In the genomic region with DNA sequence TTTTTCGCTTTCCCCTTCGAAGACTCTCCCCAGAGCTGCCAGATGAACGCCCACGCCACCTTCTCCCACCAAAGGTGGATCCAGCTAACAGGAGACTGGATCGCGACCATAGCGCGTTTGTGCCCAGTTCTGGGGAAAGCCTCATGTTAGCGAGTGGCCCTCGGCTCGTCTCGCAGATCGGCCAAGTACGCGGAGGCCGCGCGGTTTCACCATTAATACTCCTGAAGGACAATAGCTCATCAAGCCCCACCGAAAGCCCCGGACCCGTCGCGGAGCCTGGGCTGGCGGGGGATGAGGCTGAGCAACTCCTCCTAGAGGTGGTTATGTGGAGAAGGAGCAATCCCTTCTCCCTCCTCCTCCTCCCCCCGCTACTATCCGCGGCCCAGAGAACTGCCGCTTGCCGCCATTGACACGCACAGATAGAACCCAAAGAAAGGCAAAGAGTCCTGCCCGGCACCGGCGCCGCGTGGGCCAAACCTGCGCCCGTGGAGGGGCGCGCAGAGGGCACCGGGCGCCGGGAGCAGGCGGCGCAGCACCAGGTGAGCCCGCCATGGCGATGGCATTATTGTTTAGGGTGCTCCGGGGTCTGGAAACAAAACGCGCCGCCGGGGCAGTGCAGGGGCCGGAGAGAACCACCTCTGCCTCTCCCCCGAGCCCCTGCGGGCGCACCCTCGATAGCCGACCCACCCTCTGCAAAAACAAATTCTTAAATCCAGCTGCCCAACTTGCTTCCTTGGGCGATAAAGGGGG, we compare ENCODE assay signal across 1 cellular context.
TF ChIP-seq lines count a peak whose summit lies in the region.

A gene (plus strand): TSS at position 385 of the 750 bp plus-strand sequence. CDS start 22,813 bp downstream, outside the sequence.

TF ChIP-seq in HepG2, 621 proteins besides CTCF, POLR2A, EP300 and RAD21 (continued from another document and continues in another):
- TF ChIP-seq, protein P1, sequence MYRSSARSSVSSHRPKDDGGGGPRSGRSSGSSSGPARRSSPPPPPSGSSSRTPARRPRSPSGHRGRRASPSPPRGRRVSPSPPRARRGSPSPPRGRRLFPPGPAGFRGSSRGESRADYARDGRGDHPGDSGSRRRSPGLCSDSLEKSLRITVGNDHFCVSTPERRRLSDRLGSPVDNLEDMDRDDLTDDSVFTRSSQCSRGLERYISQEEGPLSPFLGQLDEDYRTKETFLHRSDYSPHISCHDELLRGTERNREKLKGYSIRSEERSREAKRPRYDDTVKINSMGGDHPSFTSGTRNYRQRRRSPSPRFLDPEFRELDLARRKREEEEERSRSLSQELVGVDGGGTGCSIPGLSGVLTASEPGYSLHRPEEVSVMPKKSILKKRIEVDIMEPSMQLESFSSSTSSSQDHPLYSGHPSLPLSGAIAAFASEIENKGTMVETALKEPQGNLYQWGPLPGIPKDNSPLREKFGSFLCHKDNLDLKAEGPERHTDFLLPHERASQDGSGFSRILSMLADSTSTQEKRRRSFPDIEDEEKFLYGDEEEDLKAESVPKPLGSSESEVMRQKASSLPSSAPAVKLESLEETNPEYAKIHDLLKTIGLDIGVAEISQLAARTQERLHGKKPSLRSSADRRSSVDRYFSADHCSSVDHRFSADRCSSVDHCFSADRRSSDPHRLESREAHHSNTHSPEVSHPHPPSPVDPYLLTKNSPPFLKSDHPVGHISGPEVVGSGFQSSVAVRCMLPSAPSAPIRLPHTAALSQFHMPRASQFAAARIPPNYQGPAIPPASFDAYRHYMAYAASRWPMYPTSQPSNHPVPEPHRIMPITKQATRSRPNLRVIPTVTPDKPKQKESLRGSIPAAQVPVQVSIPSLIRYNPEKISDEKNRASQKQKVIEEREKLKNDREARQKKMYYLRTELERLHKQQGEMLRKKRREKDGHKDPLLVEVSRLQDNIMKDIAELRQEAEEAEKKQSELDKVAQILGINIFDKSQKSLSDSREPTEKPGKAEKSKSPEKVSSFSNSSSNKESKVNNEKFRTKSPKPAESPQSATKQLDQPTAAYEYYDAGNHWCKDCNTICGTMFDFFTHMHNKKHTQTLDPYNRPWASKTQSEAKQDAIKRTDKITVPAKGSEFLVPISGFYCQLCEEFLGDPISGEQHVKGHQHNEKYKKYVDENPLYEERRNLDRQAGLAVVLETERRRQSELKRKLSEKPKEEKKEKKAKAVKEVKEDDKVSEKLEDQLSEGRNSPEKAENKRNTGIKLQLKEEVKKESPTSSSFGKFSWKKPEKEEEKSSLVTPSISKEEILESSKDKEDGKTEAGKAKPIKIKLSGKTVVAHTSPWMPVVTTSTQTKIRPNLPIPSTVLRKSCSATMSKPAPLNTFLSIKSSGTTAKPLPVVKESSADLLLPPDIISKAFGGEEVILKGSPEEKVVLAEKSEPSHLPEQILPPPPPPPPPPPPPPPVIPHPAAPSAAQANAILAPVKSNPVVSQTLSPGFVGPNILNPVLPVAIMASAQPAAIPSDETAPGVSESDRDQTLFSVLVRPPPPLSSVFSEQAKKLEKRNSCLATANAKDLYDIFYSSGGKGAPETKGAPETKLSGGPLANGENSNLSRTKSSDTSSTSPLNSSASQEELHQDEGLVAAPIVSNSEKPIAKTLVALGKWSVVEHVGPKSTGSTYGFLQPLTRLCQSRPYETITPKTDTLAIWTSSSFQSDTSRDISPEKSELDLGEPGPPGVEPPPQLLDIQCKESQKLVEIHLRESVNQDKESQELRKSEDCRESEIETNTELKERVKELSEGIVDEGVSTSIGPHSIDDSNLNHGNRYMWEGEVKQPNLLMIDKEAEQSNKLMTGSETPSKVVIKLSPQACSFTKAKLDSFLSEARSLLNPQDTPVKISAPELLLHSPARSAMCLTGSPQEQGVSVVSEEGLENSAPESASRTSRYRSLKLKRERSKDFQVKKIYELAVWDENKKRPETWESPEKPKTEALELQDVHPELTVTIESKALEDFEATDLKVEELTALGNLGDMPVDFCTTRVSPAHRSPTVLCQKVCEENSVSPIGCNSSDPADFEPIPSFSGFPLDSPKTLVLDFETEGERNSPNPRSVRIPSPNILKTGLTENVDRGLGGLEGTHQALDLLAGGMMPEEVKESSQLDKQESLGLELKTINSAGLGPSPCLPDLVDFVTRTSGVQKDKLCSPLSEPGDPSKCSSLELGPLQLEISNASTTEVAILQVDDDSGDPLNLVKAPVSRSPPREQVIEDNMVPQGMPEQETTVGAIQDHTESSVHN (CRISPR knock-in tag; IDR thresholded peaks at IDR 0.05): no peak
- TF ChIP-seq JDP2 (CRISPR knock-in tag; IDR thresholded peaks at IDR 0.05; ENCODE audit: borderline replicate concordance) (no peak), MYNN (CRISPR knock-in tag; IDR thresholded peaks at IDR 0.05; ENCODE audit: low read depth) (no peak), GATAD1 (CRISPR knock-in tag; IDR thresholded peaks at IDR 0.05) (peak; percentile 52; the same call in 1 of the 2 replicates), POLR2AphosphoS5 (IDR thresholded peaks at IDR 0.05; ENCODE audit: low read depth, low read length) (peak; percentile 47; the same call in 1 of the 2 replicates), HNRNPK (IDR thresholded peaks at IDR 0.05; ENCODE audit: low read depth, low read length, poor library complexity, severe bottlenecking) (no peak), ZNF34 (CRISPR knock-in tag; IDR thresholded peaks at IDR 0.05; ENCODE audit: borderline replicate concordance) (no peak), ZNF382 (CRISPR knock-in tag; IDR thresholded peaks at IDR 0.05; ENCODE audit: borderline replicate concordance) (no peak)
- TF ChIP-seq, protein P2, sequence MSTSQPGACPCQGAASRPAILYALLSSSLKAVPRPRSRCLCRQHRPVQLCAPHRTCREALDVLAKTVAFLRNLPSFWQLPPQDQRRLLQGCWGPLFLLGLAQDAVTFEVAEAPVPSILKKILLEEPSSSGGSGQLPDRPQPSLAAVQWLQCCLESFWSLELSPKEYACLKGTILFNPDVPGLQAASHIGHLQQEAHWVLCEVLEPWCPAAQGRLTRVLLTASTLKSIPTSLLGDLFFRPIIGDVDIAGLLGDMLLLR (CRISPR knock-in tag; IDR thresholded peaks at IDR 0.05): 0 out of 2 replicates have a peak, but pooled peaks have one; percentile 29
- TF ChIP-seq, protein P3, sequence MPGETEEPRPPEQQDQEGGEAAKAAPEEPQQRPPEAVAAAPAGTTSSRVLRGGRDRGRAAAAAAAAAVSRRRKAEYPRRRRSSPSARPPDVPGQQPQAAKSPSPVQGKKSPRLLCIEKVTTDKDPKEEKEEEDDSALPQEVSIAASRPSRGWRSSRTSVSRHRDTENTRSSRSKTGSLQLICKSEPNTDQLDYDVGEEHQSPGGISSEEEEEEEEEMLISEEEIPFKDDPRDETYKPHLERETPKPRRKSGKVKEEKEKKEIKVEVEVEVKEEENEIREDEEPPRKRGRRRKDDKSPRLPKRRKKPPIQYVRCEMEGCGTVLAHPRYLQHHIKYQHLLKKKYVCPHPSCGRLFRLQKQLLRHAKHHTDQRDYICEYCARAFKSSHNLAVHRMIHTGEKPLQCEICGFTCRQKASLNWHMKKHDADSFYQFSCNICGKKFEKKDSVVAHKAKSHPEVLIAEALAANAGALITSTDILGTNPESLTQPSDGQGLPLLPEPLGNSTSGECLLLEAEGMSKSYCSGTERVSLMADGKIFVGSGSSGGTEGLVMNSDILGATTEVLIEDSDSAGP (CRISPR knock-in tag; IDR thresholded peaks at IDR 0.05; ENCODE audit: borderline replicate concordance): peak; percentile 50; the same call in 1 of the 2 replicates
- TF ChIP-seq, protein P4, sequence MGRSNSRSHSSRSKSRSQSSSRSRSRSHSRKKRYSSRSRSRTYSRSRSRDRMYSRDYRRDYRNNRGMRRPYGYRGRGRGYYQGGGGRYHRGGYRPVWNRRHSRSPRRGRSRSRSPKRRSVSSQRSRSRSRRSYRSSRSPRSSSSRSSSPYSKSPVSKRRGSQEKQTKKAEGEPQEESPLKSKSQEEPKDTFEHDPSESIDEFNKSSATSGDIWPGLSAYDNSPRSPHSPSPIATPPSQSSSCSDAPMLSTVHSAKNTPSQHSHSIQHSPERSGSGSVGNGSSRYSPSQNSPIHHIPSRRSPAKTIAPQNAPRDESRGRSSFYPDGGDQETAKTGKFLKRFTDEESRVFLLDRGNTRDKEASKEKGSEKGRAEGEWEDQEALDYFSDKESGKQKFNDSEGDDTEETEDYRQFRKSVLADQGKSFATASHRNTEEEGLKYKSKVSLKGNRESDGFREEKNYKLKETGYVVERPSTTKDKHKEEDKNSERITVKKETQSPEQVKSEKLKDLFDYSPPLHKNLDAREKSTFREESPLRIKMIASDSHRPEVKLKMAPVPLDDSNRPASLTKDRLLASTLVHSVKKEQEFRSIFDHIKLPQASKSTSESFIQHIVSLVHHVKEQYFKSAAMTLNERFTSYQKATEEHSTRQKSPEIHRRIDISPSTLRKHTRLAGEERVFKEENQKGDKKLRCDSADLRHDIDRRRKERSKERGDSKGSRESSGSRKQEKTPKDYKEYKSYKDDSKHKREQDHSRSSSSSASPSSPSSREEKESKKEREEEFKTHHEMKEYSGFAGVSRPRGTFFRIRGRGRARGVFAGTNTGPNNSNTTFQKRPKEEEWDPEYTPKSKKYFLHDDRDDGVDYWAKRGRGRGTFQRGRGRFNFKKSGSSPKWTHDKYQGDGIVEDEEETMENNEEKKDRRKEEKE (IDR thresholded peaks at IDR 0.05): no peak
- TF ChIP-seq, protein P5, sequence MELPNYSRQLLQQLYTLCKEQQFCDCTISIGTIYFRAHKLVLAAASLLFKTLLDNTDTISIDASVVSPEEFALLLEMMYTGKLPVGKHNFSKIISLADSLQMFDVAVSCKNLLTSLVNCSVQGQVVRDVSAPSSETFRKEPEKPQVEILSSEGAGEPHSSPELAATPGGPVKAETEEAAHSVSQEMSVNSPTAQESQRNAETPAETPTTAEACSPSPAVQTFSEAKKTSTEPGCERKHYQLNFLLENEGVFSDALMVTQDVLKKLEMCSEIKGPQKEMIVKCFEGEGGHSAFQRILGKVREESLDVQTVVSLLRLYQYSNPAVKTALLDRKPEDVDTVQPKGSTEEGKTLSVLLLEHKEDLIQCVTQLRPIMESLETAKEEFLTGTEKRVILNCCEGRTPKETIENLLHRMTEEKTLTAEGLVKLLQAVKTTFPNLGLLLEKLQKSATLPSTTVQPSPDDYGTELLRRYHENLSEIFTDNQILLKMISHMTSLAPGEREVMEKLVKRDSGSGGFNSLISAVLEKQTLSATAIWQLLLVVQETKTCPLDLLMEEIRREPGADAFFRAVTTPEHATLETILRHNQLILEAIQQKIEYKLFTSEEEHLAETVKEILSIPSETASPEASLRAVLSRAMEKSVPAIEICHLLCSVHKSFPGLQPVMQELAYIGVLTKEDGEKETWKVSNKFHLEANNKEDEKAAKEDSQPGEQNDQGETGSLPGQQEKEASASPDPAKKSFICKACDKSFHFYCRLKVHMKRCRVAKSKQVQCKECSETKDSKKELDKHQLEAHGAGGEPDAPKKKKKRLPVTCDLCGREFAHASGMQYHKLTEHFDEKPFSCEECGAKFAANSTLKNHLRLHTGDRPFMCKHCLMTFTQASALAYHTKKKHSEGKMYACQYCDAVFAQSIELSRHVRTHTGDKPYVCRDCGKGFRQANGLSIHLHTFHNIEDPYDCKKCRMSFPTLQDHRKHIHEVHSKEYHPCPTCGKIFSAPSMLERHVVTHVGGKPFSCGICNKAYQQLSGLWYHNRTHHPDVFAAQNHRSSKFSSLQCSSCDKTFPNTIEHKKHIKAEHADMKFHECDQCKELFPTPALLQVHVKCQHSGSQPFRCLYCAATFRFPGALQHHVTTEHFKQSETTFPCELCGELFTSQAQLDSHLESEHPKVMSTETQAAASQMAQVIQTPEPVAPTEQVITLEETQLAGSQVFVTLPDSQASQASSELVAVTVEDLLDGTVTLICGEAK (IDR thresholded peaks at IDR 0.05): no peak
- TF ChIP-seq, protein P5 (CRISPR knock-in tag; IDR thresholded peaks at IDR 0.05): no peak
- TF ChIP-seq, protein P6, sequence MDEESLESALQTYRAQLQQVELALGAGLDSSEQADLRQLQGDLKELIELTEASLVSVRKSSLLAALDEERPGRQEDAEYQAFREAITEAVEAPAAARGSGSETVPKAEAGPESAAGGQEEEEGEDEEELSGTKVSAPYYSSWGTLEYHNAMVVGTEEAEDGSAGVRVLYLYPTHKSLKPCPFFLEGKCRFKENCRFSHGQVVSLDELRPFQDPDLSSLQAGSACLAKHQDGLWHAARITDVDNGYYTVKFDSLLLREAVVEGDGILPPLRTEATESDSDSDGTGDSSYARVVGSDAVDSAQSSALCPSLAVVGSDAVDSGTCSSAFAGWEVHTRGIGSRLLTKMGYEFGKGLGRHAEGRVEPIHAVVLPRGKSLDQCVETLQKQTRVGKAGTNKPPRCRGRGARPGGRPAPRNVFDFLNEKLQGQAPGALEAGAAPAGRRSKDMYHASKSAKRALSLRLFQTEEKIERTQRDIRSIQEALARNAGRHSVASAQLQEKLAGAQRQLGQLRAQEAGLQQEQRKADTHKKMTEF (CRISPR knock-in tag; IDR thresholded peaks at IDR 0.05): peak; percentile 69; the same call in 1 of the 2 replicates
- TF ChIP-seq, protein P7, sequence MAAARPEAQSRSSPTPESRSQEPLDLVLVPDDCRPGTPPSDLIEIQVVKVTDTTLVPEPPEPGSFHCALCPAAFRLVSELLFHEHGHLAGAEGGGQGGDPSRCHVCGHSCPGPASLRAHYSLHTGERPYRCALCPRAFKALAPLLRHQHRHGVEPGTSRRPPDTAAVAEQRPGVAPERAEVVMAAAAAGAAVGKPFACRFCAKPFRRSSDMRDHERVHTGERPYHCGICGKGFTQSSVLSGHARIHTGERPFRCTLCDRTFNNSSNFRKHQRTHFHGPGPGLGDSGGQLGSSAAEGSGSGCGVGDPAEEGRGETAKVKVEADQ (CRISPR knock-in tag; IDR thresholded peaks at IDR 0.05; ENCODE audit: borderline replicate concordance): no peak
- TF ChIP-seq, protein P8, sequence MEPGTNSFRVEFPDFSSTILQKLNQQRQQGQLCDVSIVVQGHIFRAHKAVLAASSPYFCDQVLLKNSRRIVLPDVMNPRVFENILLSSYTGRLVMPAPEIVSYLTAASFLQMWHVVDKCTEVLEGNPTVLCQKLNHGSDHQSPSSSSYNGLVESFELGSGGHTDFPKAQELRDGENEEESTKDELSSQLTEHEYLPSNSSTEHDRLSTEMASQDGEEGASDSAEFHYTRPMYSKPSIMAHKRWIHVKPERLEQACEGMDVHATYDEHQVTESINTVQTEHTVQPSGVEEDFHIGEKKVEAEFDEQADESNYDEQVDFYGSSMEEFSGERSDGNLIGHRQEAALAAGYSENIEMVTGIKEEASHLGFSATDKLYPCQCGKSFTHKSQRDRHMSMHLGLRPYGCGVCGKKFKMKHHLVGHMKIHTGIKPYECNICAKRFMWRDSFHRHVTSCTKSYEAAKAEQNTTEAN (CRISPR knock-in tag; conservative IDR thresholded peaks at IDR 0.05): no peak
